Comparison of ENCODE assay signal across 8 cellular contexts in genomic region chr17:59839646-59840328, GRCh38. TPM values are rescaled to one million over a fixed set of nuclear protein-coding genes. Genes with fewer than 3 reads are reported as not detected.
DNase-seq lines count a peak whose midpoint lies in the region; ATAC-seq, FAIRE-seq and TF ChIP-seq lines count a peak whose summit lies in the region.

No MANE protein-coding gene starts in this region.

- H3K27ac ChIP-seq in CD8-positive, alpha-beta T cell (ENCODE audit: low read depth, low read length), result peak overlapping the region; percentile 69
- H3K27ac ChIP-seq in coronary artery, result peak overlapping the region; percentile 91 to 95
- H3K27ac ChIP-seq in naive thymus-derived CD4-positive, alpha-beta T cell (ENCODE audit: low read depth, low read length), result peak overlapping the region; percentile 88

- H3K27me3 Mint-ChIP-seq in CD8-positive, alpha-beta T cell (ENCODE audit: low read depth), result no peaks in the 10 kb centered on the region
- H3K27me3 Mint-ChIP-seq in naive thymus-derived CD4-positive, alpha-beta T cell, result peaks cover 0 to 20% (median 0%) of the 10 kb centered on the region in 5 donors

- H3K36me3 Mint-ChIP-seq in CD8-positive, alpha-beta T cell, result peaks cover 47% of the 10 kb centered on the region
- peaks cover 0 to 55% (median 22%) of the 10 kb centered on the region in 5 donors for H3K36me3 Mint-ChIP-seq in naive thymus-derived CD4-positive, alpha-beta T cell

- peaks cover 58% of the 10 kb centered on the region for H3K4me1 Mint-ChIP-seq in CD8-positive, alpha-beta T cell (ENCODE audit: low read depth)
- peaks cover 19 to 69% (median 53%) of the 10 kb centered on the region in 7 donors for H3K4me1 Mint-ChIP-seq in naive thymus-derived CD4-positive, alpha-beta T cell

- ATAC-seq in CD8-positive, alpha-beta T cell, result no peak
- no peak for ATAC-seq in naive thymus-derived CD4-positive, alpha-beta T cell

- H3K27ac Mint-ChIP-seq in CD8-positive, alpha-beta T cell, result peak overlapping the region; percentile 93
- peak overlapping the region; percentile 90 to 99 (median 96) for H3K27ac Mint-ChIP-seq in naive thymus-derived CD4-positive, alpha-beta T cell

- POLR2A ChIA-PET in CD8-positive, alpha-beta T cell (lab: Charles Lee), result interaction anchor here (0.6 to 1.1 kb wide), 4 partner anchors 8 to 600 kb away, joined by 3 read pairs; no protein-coding TSS in a partner anchor
- POLR2A ChIA-PET in naive thymus-derived CD4-positive, alpha-beta T cell (lab: Charles Lee), result interaction anchor here (1.0 to 2.4 kb wide), 4 partner anchors 9 to 13 kb away, joined by 4 to 13 read pairs (median 7); no protein-coding TSS in a partner anchor

- CTCF ChIA-PET in CD8-positive, alpha-beta T cell (lab: Charles Lee), result interaction anchor here (0.7 to 3.0 kb wide), 4 partner anchors 30 to 87 kb away, joined by 3 to 11 read pairs (median 4); no protein-coding TSS in a partner anchor
- CTCF ChIA-PET in naive thymus-derived CD4-positive, alpha-beta T cell (lab: Charles Lee), result interaction anchor here (0.6 to 2.0 kb wide), 3 partner anchors 19 to 86 kb away, joined by 3 to 10 read pairs (median 4); no protein-coding TSS in a partner anchor

- H3K9me3 Mint-ChIP-seq in CD8-positive, alpha-beta T cell, result no peaks in the 10 kb centered on the region
- H3K9me3 Mint-ChIP-seq in naive thymus-derived CD4-positive, alpha-beta T cell, result no peaks in the 10 kb centered on the region

- TF ChIP-seq CTCF in CD8-positive, alpha-beta T cell (IDR thresholded peaks at IDR 0.05), result no peak
- no peak for TF ChIP-seq CTCF in coronary artery (IDR thresholded peaks at IDR 0.05)

- no peaks in the 10 kb centered on the region for H3K36me3 ChIP-seq in CD8-positive, alpha-beta T cell (ENCODE audit: insufficient read depth, low read length)
- peaks cover 0 to 4% (median 0%) of the 10 kb centered on the region in 3 experiments for H3K36me3 ChIP-seq in naive thymus-derived CD4-positive, alpha-beta T cell (ENCODE audit: control insufficient read depth in 2 of 3, insufficient read depth in 3 of 3, low read length in 3 of 3)

- no peaks in the 10 kb centered on the region for H3K9me3 ChIP-seq in CD8-positive, alpha-beta T cell (ENCODE audit: low read length)
- no peaks in the 10 kb centered on the region for H3K9me3 ChIP-seq in naive thymus-derived CD4-positive, alpha-beta T cell (ENCODE audit: control insufficient read depth in 2 of 3, low read length in 3 of 3)

- H3K4me3 Mint-ChIP-seq in CD8-positive, alpha-beta T cell, result peak overlapping the region; percentile 92
- H3K4me3 Mint-ChIP-seq in naive thymus-derived CD4-positive, alpha-beta T cell, result peak overlapping the region; percentile 83 to 100 (median 95)

- intact Hi-C loops in CD8-positive, alpha-beta T cell (cut with DNase I, micrococcal nuclease), result loop anchor here (1.0 to 5.0 kb wide), 2 partner anchors 53 to 86 kb away; partner anchors contain the start of genes RPS6KB1 (in 2 of the 2) and TUBD1 (in 2 of the 2)
- intact Hi-C loops in naive thymus-derived CD4-positive, alpha-beta T cell (cut with micrococcal nuclease), result loop anchor here (1.0 to 5.0 kb wide), 3 partner anchors 86 to 1507 kb away; partner anchors contain the start of gene CLTC (in 1 of the 2)

- no peaks in the 10 kb centered on the region for H3K27me3 ChIP-seq in CD8-positive, alpha-beta T cell (ENCODE audit: insufficient read depth, low read length)
- H3K27me3 ChIP-seq in naive thymus-derived CD4-positive, alpha-beta T cell (ENCODE audit: control insufficient read depth in 2 of 2, insufficient read depth in 2 of 2, low read length in 2 of 2), result no peaks in the 10 kb centered on the region

- DNase-seq in CD8-positive, alpha-beta T cell, result no peak
- DNase-seq in M059J (ENCODE audit: low read depth) (peak; percentile 46), coronary artery (ENCODE audit: low spot score) (no peak), NCI-H524 (lab: John Stamatoyannopoulos, UW) (no peak), urothelium cell line (ENCODE audit: low spot score) (no peak), HuH-7 (ENCODE audit: low spot score) (no peak)
- DNase-seq in naive thymus-derived CD4-positive, alpha-beta T cell, result no peak
- DNase-seq in stimulated activated CD4-positive, alpha-beta T cell treated with anti-CD3 and anti-CD28 coated beads, Interleukin-15, amount 100 ng/mL, for 24 hours, result no peak

- H3K4me1 ChIP-seq in CD8-positive, alpha-beta T cell (ENCODE audit: insufficient read depth, low read length), result peaks cover 24% of the 10 kb centered on the region
- H3K4me1 ChIP-seq in naive thymus-derived CD4-positive, alpha-beta T cell (ENCODE audit: control insufficient read depth in 2 of 2, insufficient read depth in 2 of 2, low read length in 2 of 2), result peaks cover 14% of the 10 kb centered on the region in 2 donors

- FAIRE-seq in urothelium cell line (lab: Jason Lieb, UNC), result no peak

- peak overlapping the region; percentile 38 for H3K4me3 ChIP-seq in CD8-positive, alpha-beta T cell (ENCODE audit: low read depth, low read length)
- H3K4me3 ChIP-seq in coronary artery, result peak overlapping the region; percentile 74
- H3K4me3 ChIP-seq in naive thymus-derived CD4-positive, alpha-beta T cell (ENCODE audit: low read length), result peak overlapping the region; percentile 72

RNA-seq across cellular contexts. Expression of gene TUBD1, which starts 53.0 kb away (rescaled TPM):
- 10 to 100 TPM in 1 of 2 experiments, 1 to 10 TPM in 1; 9.7 to 11.0 TPM for total RNA-seq in CD8-positive, alpha-beta T cell
- total RNA-seq in M059J (2014; rRNA removed; shearing (Covaris generic)), result 9.2 and 11.4 TPM in 2 replicates
- 10 to 100 TPM in 4 of 5 experiments, 1 to 10 TPM in 1; 8.2 to 42.1 (median 14.3) TPM for total RNA-seq in naive thymus-derived CD4-positive, alpha-beta T cell
- polyA plus RNA-seq in naive thymus-derived CD4-positive, alpha-beta T cell, result 10 to 100 TPM; 25.5 to 31.9 TPM

RNA-seq across cellular contexts. Expression of gene RPS6KB1, which starts 53.1 kb away (rescaled TPM):
- total RNA-seq in CD8-positive, alpha-beta T cell, result 100 to 1,000 TPM; 153 to 171 TPM
- total RNA-seq in M059J (2014; rRNA removed; shearing (Covaris generic)), result 15.7 and 25.0 TPM in 2 replicates
- 100 to 1,000 TPM in 1 of 5 experiments, 10 to 100 TPM in 4; 62.0 to 107 (median 71.5) TPM for total RNA-seq in naive thymus-derived CD4-positive, alpha-beta T cell
- 10 to 100 TPM; 27.3 to 34.3 TPM for polyA plus RNA-seq in naive thymus-derived CD4-positive, alpha-beta T cell
